Comparison of ENCODE assay signal across 1 cellular context in the genomic region with DNA sequence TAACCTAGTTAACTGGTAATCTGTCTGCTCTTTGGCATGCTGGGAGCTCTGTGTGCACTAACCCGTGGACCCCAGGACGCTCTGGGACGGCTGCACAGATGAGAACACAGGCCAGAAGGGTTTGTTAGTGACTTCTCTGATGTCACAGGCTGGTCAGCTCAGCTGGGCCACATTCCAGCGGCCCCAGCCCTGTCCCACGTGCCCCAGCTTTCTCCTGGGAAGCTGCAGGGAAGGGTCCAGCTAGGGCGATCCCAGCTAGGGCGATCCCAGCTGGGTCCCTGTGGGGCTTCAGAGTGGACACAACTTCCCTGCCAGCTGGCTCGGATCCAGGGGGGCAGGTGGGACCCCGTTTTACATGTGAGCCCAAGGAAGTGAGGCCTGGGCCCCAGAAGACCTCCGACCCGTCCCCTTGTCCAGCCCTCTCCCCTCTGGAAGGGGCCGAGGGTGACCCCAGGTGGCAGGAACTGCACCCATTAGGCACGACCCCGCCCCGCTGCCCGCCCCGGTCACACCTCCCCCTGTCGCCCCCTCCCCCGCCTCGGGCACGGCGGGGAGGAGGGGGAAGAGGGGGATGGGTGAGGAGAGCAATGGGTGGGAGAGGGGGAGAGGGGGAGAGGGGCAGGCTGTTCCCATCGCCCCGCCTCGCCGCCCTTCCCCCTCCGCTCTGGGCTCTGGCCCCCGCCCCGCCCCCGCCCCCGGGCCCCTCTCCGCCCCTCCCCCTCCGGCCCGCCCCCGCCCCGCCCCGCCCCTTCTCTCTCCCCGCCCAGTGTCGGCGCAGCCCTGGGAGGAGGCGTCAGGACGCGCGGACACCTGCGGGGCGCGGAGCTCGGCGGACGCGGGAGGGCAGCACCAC.
TF ChIP-seq lines count a peak whose summit lies in the region.

No MANE protein-coding gene starts in this region.

TF ChIP-seq in GM12878, 131 proteins besides CTCF, POLR2A, EP300 and RAD21 (continued from another document):
- TF ChIP-seq ZBTB40 (IDR thresholded peaks at IDR 0.05; ENCODE audit: borderline replicate concordance), result no peak
- no peak for TF ChIP-seq ZZZ3 (IDR thresholded peaks at IDR 0.05; ENCODE audit: control insufficient read depth, insufficient read length, low read depth)
- TF ChIP-seq ATF2 (IDR thresholded peaks at IDR 0.05; ENCODE audit: low read length), result no peak
